In genomic region chr3:127732303-127732702, GRCh38 we compare ENCODE assay signal across 1 cellular context.
TF ChIP-seq lines count a peak whose summit lies in the region.

No MANE protein-coding gene starts in this region.

TF ChIP-seq in HEK293, 187 proteins besides CTCF, POLR2A, EP300 and RAD21:
- TF ChIP-seq ZNF18 (tag by site-specific recombination; IDR thresholded peaks at IDR 0.05): 0 out of 2 replicates have a peak, but pooled peaks have one; percentile 58
- TF ChIP-seq ZBTB21 (tag by site-specific recombination; IDR thresholded peaks at IDR 0.05): no peak
- 0 out of 2 replicates have a peak, but pooled peaks have one; percentile 38 for TF ChIP-seq ZIC2 (tag by site-specific recombination; IDR thresholded peaks at IDR 0.05)
